ENCODE assay signal across 8 cellular contexts in genomic region chr2:101341901-101342624, GRCh38. TPM values are rescaled to one million over a fixed set of nuclear protein-coding genes. Genes with fewer than 3 reads are reported as not detected.
DNase-seq lines count a peak whose midpoint lies in the region; ATAC-seq and TF ChIP-seq lines count a peak whose summit lies in the region.

No MANE protein-coding gene starts in this region.

- DNase-seq in AG09319 (ENCODE audit: extremely low read depth, low read depth) (peak; percentile 42), H9 (peak; percentile 87), NCI-H69 (lab: John Stamatoyannopoulos, UW) (peak; percentile 50), dorsolateral prefrontal cortex (peak; percentile 46 to 86 (median 79)), lower lobe of right lung (peak; percentile 78)
- DNase-seq in activated CD4-positive, alpha-beta T cell treated with anti-CD3 and anti-CD28 coated beads, Interleukin-2, amount 50 U/mL, for 4 hours = peak; percentile 65 to 72
- DNase-seq in stimulated activated CD8-positive, alpha-beta memory T cell treated with anti-CD3 and anti-CD28 coated beads, Interleukin-12 subunit alpha, Interleukin-12 subunit beta, amount 100 ng/mL, for 24 hours (ENCODE audit: extremely low read depth) = peak; percentile 49

- no peak overlapping the region for H3T11ph ChIP-seq in H9 (ENCODE audit: low read length)

- H2BK15ac ChIP-seq in H9 (ENCODE audit: low read depth, low read length) = no peak overlapping the region

- H4K20me1 ChIP-seq in H9 (ENCODE audit: control insufficient read depth, insufficient read depth, insufficient read length) = no peaks in the 10 kb centered on the region

- H3K4me1 Mint-ChIP-seq in H9 = peaks cover 46 to 53% of the 10 kb centered on the region in 2 experiments

- H3K36me3 Mint-ChIP-seq in H9 (ENCODE audit: insufficient read depth in 1 of 3, low read depth in 3 of 3) = peaks cover 0 to 8% (median 0%) of the 10 kb centered on the region in 3 experiments; a peak in 2 of 7 replicates

- no peaks in the 10 kb centered on the region for H3K9me3 ChIP-seq in H9 (ENCODE audit: control insufficient read depth, low read depth, low read length)
- no peaks in the 10 kb centered on the region for H3K9me3 ChIP-seq in lower lobe of right lung

- no peak overlapping the region for H3K27ac ChIP-seq in H9 (ENCODE audit: insufficient read length, low read depth, low read length)
- peak overlapping the region in 14 of 59 donors; percentile 7 to 87 (median 36) for H3K27ac ChIP-seq in dorsolateral prefrontal cortex
- no peak overlapping the region for H3K27ac ChIP-seq in lower lobe of right lung

- H3K4me2 ChIP-seq in H9 (ENCODE audit: insufficient read depth, insufficient read length, low read length) = no peak overlapping the region

- H2BK12ac ChIP-seq in H9 (ENCODE audit: insufficient read length, low read depth, low read length) = no peak overlapping the region

- no peak overlapping the region for H4K5ac ChIP-seq in H9 (ENCODE audit: insufficient read length, low read depth, low read length)

- no peak overlapping the region for H3K4ac ChIP-seq in H9 (ENCODE audit: low read depth, low read length)

- no peaks in the 10 kb centered on the region for H3K79me2 ChIP-seq in H9 (ENCODE audit: insufficient read depth, low read length)

- no peak overlapping the region for H3K56ac ChIP-seq in H9 (ENCODE audit: insufficient read length, low read depth, low read length)

- H3K79me1 ChIP-seq in H9 (ENCODE audit: insufficient read depth, low read depth, low read length, poor library complexity, severe bottlenecking) = no peaks in the 10 kb centered on the region

- no peak overlapping the region for H3K14ac ChIP-seq in H9 (ENCODE audit: insufficient read depth, low read length)

- no peak overlapping the region for H3K23ac ChIP-seq in H9 (ENCODE audit: insufficient read length, low read depth, low read length)

- WGBS in H9 (ENCODE audit: extremely low coverage, insufficient read length, low lambda C conversion rate) = no CpG with 5 or more reads among the region's 21 CpGs

- H2AK5ac ChIP-seq in H9 (ENCODE audit: insufficient read length, low read length) = no peak overlapping the region

- no peak overlapping the region for H2AFZ ChIP-seq in H9 (ENCODE audit: low read length)

- no peak overlapping the region for H4K91ac ChIP-seq in H9 (ENCODE audit: insufficient read length, low read depth, low read length)

- peaks cover 0 to 7% of the 10 kb centered on the region in 2 experiments; a peak in 2 of 5 replicates for H3K9me3 Mint-ChIP-seq in H9

- TF ChIP-seq CTCF in AG09319 (IDR thresholded peaks at IDR 0.05; ENCODE audit: low read depth, low read length) = peak; percentile 89
- TF ChIP-seq CTCF in H9 (conservative IDR thresholded peaks at IDR 0.05) = peak; percentile 92
- TF ChIP-seq CTCF in dorsolateral prefrontal cortex (IDR thresholded peaks at IDR 0.05 in 54 of 56, conservative IDR thresholded peaks at IDR 0.05 in 2 of 56; ENCODE audit: low read depth in 1 of 56, partially characterized antibody in 56 of 56) = peak; percentile 65 to 94 (median 87)
- peak; percentile 87 for TF ChIP-seq CTCF in lower lobe of right lung (IDR thresholded peaks at IDR 0.05)

- peaks cover 6% of the 10 kb centered on the region; the same call in 1 of the 2 replicates for H3K4me1 ChIP-seq in H9 (ENCODE audit: insufficient read depth, low read length)
- peaks cover 16% of the 10 kb centered on the region for H3K4me1 ChIP-seq in lower lobe of right lung

- H3K23me2 ChIP-seq in H9 (ENCODE audit: insufficient read length, low read depth, low read length, poor library complexity, severe bottlenecking) = no peaks in the 10 kb centered on the region

- ATAC-seq in lower lobe of right lung (peak; percentile 79 to 81), HG03196 (IDR thresholded peaks at IDR 0.05; ENCODE audit: unreplicated experiment) (no peak)

- H3K27me3 ChIP-seq in H9 (ENCODE audit: insufficient read depth, low read length) (no peaks in the 10 kb centered on the region), dorsolateral prefrontal cortex (no peaks in the 10 kb centered on the region), lower lobe of right lung (ENCODE audit: low read depth) (no peaks in the 10 kb centered on the region)

- peak overlapping the region; percentile 6 to 16; a peak in 3 of 5 replicates for H3K4me3 Mint-ChIP-seq in H9

- peaks cover 2% of the 10 kb centered on the region; the same call in 1 of the 2 replicates for H3K27me3 Mint-ChIP-seq in H9 (ENCODE audit: low read depth)

- no peak overlapping the region for H3K27ac Mint-ChIP-seq in H9

- H2BK120ac ChIP-seq in H9 (ENCODE audit: low read depth, low read length, poor library complexity, severe bottlenecking) = no peak overlapping the region

- no peak overlapping the region for H2BK5ac ChIP-seq in H9 (ENCODE audit: insufficient read length, low read length)

- peak overlapping the region in 12 of 59 donors; percentile 8 to 31 (median 18) for H3K4me3 ChIP-seq in dorsolateral prefrontal cortex
- H3K4me3 ChIP-seq in lower lobe of right lung = no peak overlapping the region

- H3K9ac ChIP-seq in H9 (ENCODE audit: extremely low read depth, insufficient read length, low read length) = no peak overlapping the region

- no peaks in the 10 kb centered on the region for H3K36me3 ChIP-seq in lower lobe of right lung

- H4K8ac ChIP-seq in H9 (replicated peaks; ENCODE audit: insufficient read length, low read depth, low read length) = no peak overlapping the region

- H2BK20ac ChIP-seq in H9 (ENCODE audit: low read depth, low read length, poor library complexity, severe bottlenecking) = no peak overlapping the region

- intact Hi-C loops in dorsolateral prefrontal cortex (cut with DNase I) = loop anchor here (2.0 to 10.0 kb wide), 4 partner anchors 35 to 495 kb away; partner anchors contain the start of genes CREG2 (in 2 of the 2), MAP4K4 (in 1 of the 2) and RNF149 (in 1 of the 2)
- intact Hi-C loops in lower lobe of right lung (cut with DNase I) = no loop called here

- no peak overlapping the region for H3K18ac ChIP-seq in H9 (ENCODE audit: insufficient read length, low read depth, low read length)

RNA-seq across cellular contexts. Expression of gene RNF149, which starts 33.6 kb away (rescaled TPM):
- total RNA-seq in H9 (2021) = 17.4 and 18.0 TPM in 2 replicates
- 10 to 100 TPM; 30.6 to 66.5 (median 47.5) TPM for total RNA-seq in dorsolateral prefrontal cortex
- total RNA-seq in lower lobe of right lung = 158 TPM

RNA-seq across cellular contexts. Expression of gene CREG2, which starts 45.2 kb away (rescaled TPM):
- 0.77 and 1.2 TPM in 2 replicates for total RNA-seq in H9 (2021)
- total RNA-seq in dorsolateral prefrontal cortex = 100 to 1,000 TPM in 89 of 120 experiments, 10 to 100 TPM in 31; 31.8 to 189 (median 122) TPM
- total RNA-seq in lower lobe of right lung = not detected

Comparison
In these comparisons a context has a peak if more than half of its experiments do, and no peak if none do; other contexts are left out.
1. RNA of gene CREG2, which starts 45.2 kb away (total RNA-seq): 31.8 to 189 TPM in dorsolateral prefrontal cortex; 0.77 to 1.2 TPM in H9 and not detected in lower lobe of right lung (single experiment); every median in the first group is over 10 times any median in the second.
2. Peak in every context shown above with its lines, with median percentiles within 50 percentile points of each other: DNase-seq and CTCF ChIP-seq.